ENCODE assay signal across 10 cellular contexts in genomic region chr5:95022967-95023695, GRCh38.
DNase-seq lines count a peak whose midpoint lies in the region; ATAC-seq and TF ChIP-seq lines count a peak whose summit lies in the region.
"Had no signal": no experiment of that assay in that cellular context is flagged by ENCODE, and none has a peak within 500 bp of the region (broad histone marks: within the 10 kb centered on the region; RNA-seq: fewer than 3 reads in every experiment).

No MANE protein-coding gene starts in this region.

- H2BK120ac ChIP-seq in neuronal stem cell (ENCODE audit: low read depth, low read length): no peak overlapping the region

- H3K4me1 Mint-ChIP-seq in endothelial cell (ENCODE audit: unreplicated experiment): no peaks in the 10 kb centered on the region

- H3K4ac ChIP-seq in neuronal stem cell (ENCODE audit: low read length): no peak overlapping the region

- TF ChIP-seq CTCF in endothelial cell (IDR thresholded peaks at IDR 0.05; ENCODE audit: unreplicated experiment): no peak

- no peak overlapping the region for H3K27ac Mint-ChIP-seq in endothelial cell (ENCODE audit: unreplicated experiment)

- peaks cover 0 to 2% of the 10 kb centered on the region in 2 donors for H3K9me3 ChIP-seq in neuronal stem cell (replicated peaks in 1 of 2; ENCODE audit: control insufficient read depth in 2 of 2, insufficient read depth in 1 of 2, low read depth in 1 of 2, low read length in 2 of 2)

- ATAC-seq in GM19324 (IDR thresholded peaks at IDR 0.05; ENCODE audit: low FRiP score, unreplicated experiment) (peak; percentile 73), HG02678 (IDR thresholded peaks at IDR 0.05; ENCODE audit: unreplicated experiment) (peak; percentile 79), GM18520 (IDR thresholded peaks at IDR 0.05; ENCODE audit: unreplicated experiment) (no peak)

- H3K18ac ChIP-seq in neuronal stem cell (ENCODE audit: low read length): no peak overlapping the region

- no peak overlapping the region for H3K23ac ChIP-seq in neuronal stem cell (ENCODE audit: low read depth, low read length, poor library complexity)

- no peak overlapping the region for H3K4me2 ChIP-seq in neuronal stem cell (ENCODE audit: insufficient read depth, low read length, poor library complexity, severe bottlenecking)

- no peaks in the 10 kb centered on the region for H3K36me3 ChIP-seq in neuronal stem cell (replicated peaks in 1 of 2; ENCODE audit: control insufficient read depth in 2 of 2, insufficient read depth in 2 of 2, low read length in 2 of 2)

- H3K79me1 ChIP-seq in neuronal stem cell (ENCODE audit: low read depth, low read length): no peaks in the 10 kb centered on the region

- no peaks in the 10 kb centered on the region for H3K9me3 Mint-ChIP-seq in endothelial cell (ENCODE audit: unreplicated experiment)

- peak; percentile 78 for DNase-seq in MV-4-11 (lab: John Stamatoyannopoulos, UW)
- no peak for DNase-seq in neuronal stem cell (ENCODE audit: low spot score)
- no peak for DNase-seq in cerebellar nuclear complex (lab: John Stamatoyannopoulos, UW)
- no peak for DNase-seq in activated CD4-positive, alpha-beta T cell treated with anti-CD3 and anti-CD28 coated beads for 48 hours
- no peak for DNase-seq in endothelial cell (ENCODE audit: low spot score)
- DNase-seq: midbrain, NCI-H2171 had no signal

- no peaks in the 10 kb centered on the region for H3K36me3 Mint-ChIP-seq in endothelial cell (ENCODE audit: low read depth, unreplicated experiment)

- no peaks in the 10 kb centered on the region for H3K27me3 Mint-ChIP-seq in endothelial cell (ENCODE audit: unreplicated experiment)

- no peak overlapping the region for H4K8ac ChIP-seq in neuronal stem cell (ENCODE audit: low read depth, low read length)

- no CpG with 5 or more reads among the region's 5 CpGs for whole genome bisulfite sequencing in neuronal stem cell (ENCODE audit: extremely low coverage in 2 of 2, insufficient read length in 2 of 2, insufficient replicate concordance in 1 of 2), 2 donors

- H3K14ac ChIP-seq in neuronal stem cell (ENCODE audit: low read length): no peak overlapping the region

- H3K27ac ChIP-seq in neuronal stem cell (replicated peaks; ENCODE audit: low read length): no peak overlapping the region

- H3K9ac ChIP-seq in neuronal stem cell (ENCODE audit: low read depth, low read length, poor library complexity): no peak overlapping the region

- no peak overlapping the region for H2BK15ac ChIP-seq in neuronal stem cell (ENCODE audit: low read length)

- H3K4me3 ChIP-seq in neuronal stem cell (ENCODE audit: low read length in 2 of 2): no peak overlapping the region

- H3K27me3 ChIP-seq in neuronal stem cell (ENCODE audit: control insufficient read depth in 3 of 3, insufficient read depth in 3 of 3, low read depth in 1 of 3, low read length in 3 of 3): no peaks in the 10 kb centered on the region

- no peak overlapping the region for H3K4me3 Mint-ChIP-seq in endothelial cell (ENCODE audit: unreplicated experiment)

- peak overlapping the region; percentile 38 for H2AFZ ChIP-seq in neuronal stem cell (ENCODE audit: low read length)

- no peak overlapping the region for H2BK5ac ChIP-seq in neuronal stem cell (ENCODE audit: low read length)

- no peaks in the 10 kb centered on the region for H3K4me1 ChIP-seq in neuronal stem cell (ENCODE audit: control insufficient read depth in 2 of 2, insufficient read depth in 1 of 2, low read depth in 1 of 2, low read length in 2 of 2)

- H4K91ac ChIP-seq in neuronal stem cell (ENCODE audit: low read depth, low read length, poor library complexity): no peak overlapping the region

- no peak overlapping the region for H2AK5ac ChIP-seq in neuronal stem cell (ENCODE audit: low read depth, low read length)

- H2BK12ac ChIP-seq in neuronal stem cell (ENCODE audit: low read length): no peak overlapping the region
